In the genomic region with DNA sequence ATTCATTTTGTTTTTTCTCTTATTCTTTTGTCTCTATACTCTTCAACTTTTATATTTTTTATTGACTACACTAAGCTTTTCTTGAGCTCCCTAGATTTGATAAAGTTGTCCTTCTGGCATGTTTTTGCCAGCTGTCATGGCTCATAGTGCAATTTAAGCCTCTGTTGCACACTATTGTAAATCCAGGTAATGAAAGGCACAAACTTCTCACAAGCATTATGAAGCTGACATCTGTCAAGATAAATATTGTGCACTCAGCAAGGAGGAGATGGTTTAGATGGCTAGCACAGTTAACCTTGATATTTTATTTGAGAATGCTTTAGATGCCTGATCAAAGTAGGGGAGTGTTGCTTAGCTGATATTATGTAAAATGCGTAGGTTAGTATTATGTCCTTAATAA, we compare ENCODE assay signal across 22 cellular contexts.
"Had no signal": no experiment of that assay in that cellular context is flagged by ENCODE, and none has a peak within 500 bp of the region (broad histone marks: within the 10 kb centered on the region; RNA-seq: fewer than 3 reads in every experiment).

No MANE protein-coding gene starts in this region.

- H3K4me1 ChIP-seq: esophagus squamous epithelium, heart right ventricle, left lung, lower lobe of right lung, right lobe of liver, tibial nerve had no signal

- DNase-seq: activated CD4-positive, alpha-beta T cell treated with anti-CD3 and anti-CD28 coated beads for 36 hours; activated CD4-positive, CD25-positive, alpha-beta regulatory T cell; activated CD8-positive, alpha-beta memory T cell treated with anti-CD3 and anti-CD28 coated beads, Interleukin-2, amount 10 ng/mL, durations not matched to agents 7 days and 5 days; activated CD8-positive, alpha-beta T cell treated with anti-CD3 and anti-CD28 coated beads, Interleukin-2, amount 10 ng/mL, durations not matched to agents 7 days and 5 days; activated naive CD4-positive, alpha-beta T cell; activated T-cell treated with anti-CD3 and anti-CD28 coated beads, Interleukin-2, amount 50 U/mL, for 72 hours; effector CD8-positive, alpha-beta T cell; esophagus squamous epithelium; foreskin melanocyte; heart right ventricle; kidney glomerular epithelial cell; left lung; lower lobe of right lung; ovary; right lobe of liver; stimulated activated CD4-positive, alpha-beta T cell treated with anti-CD3 and anti-CD28 coated beads, Interleukin-2, amount 100 ng/mL, for 48 hours; stimulated activated naive CD4-positive, alpha-beta T cell treated with Interleukin-2 at 50 U/mL for 16 hours had no signal

- H3K36me3 ChIP-seq: esophagus squamous epithelium, heart right ventricle, left lung, lower lobe of right lung, ovary, right lobe of liver, tibial nerve had no signal

- H3K27ac ChIP-seq: epithelial cell of prostate, esophagus squamous epithelium, heart right ventricle, left lung, lower lobe of right lung, ovary, right lobe of liver, tibial nerve had no signal

- FAIRE-seq: bronchial epithelial cell, endometrium had no signal

- H3K27me3 ChIP-seq: esophagus squamous epithelium, heart right ventricle, left lung, right lobe of liver, tibial nerve had no signal

- H3K9me3 ChIP-seq: esophagus squamous epithelium, heart right ventricle, left lung, lower lobe of right lung, mucosa of descending colon, ovary, right lobe of liver, tibial nerve had no signal

- H3K4me3 ChIP-seq: esophagus squamous epithelium, heart right ventricle, left lung, lower lobe of right lung, mucosa of descending colon, ovary, right lobe of liver, tibial nerve had no signal
